Comparison of ENCODE assay signal across 27 cellular contexts in the genomic region with DNA sequence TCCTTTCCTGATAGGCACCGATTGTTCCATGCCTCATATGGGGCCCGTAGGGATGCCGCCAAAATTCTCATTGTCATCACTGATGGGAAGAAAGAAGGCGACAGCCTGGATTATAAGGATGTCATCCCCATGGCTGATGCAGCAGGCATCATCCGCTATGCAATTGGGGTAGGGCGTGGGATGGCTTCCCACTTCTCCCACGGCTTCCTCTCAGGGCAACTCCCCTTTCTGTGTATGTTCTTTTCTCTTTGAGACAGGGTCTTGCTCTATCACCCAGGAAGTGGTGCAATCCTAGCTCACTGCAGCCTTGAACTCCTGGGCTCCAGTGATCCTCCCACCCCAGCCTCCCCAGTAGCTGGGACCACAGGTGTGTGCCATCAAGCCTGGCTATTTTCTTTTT. TPM values are rescaled to one million over a fixed set of nuclear protein-coding genes. Genes with fewer than 3 reads are reported as not detected.
A peak's percentile ranks its signal among the peaks of the same experiment; 100 is the strongest.
DNase-seq lines count a peak whose midpoint lies in the region; ATAC-seq, FAIRE-seq and TF ChIP-seq lines count a peak whose summit lies in the region.
"Had no signal": no experiment of that assay in that cellular context is flagged by ENCODE, and none has a peak within 500 bp of the region (broad histone marks: within the 10 kb centered on the region; RNA-seq: fewer than 3 reads in every experiment).

No MANE protein-coding gene starts in this region.

- peaks cover 73% of the 10 kb centered on the region for H3K4me1 Mint-ChIP-seq in CD14-positive monocyte

- no peak overlapping the region for H3K27ac ChIP-seq in RWPE2 (ENCODE audit: poor library complexity, severe bottlenecking)
- peak overlapping the region in 1 of 8 donors; percentile 9 for H3K27ac ChIP-seq in spleen
- H3K27ac ChIP-seq: 22Rv1, PC-9, SK-N-MC had no signal

- no peak for FAIRE-seq in frontal cortex (lab: Jason Lieb, UNC)
- FAIRE-seq: D721Med, H54, HTR-8/SVneo had no signal

- TF ChIP-seq CTCF in CD14-positive monocyte (IDR thresholded peaks at IDR 0.05): no peak
- TF ChIP-seq CTCF in RWPE2 (IDR thresholded peaks at IDR 0.05; ENCODE audit: poor library complexity, severe bottlenecking): no peak
- no peak for TF ChIP-seq CTCF in spleen (IDR thresholded peaks at IDR 0.05 in 8 of 11, conservative IDR thresholded peaks at IDR 0.05 in 3 of 11)

- DNase-seq in SIG-M5 treated with dmso at 0.1 percent for 504 hours (lab: John Stamatoyannopoulos, UW; ENCODE audit: unreplicated experiment): peak; percentile 13
- DNase-seq in SIG-M5 (lab: John Stamatoyannopoulos, UW): no peak
- no peak for DNase-seq in CD14-positive monocyte (ENCODE audit: low spot score)
- DNase-seq in RWPE2 (ENCODE audit: low spot score): peak; percentile 6
- peak; percentile 55 for DNase-seq in spleen
- no peak for DNase-seq in effector CD4-positive, alpha-beta T cell
- DNase-seq in frontal cortex (ENCODE audit: low spot score in 2 of 2): no peak
- DNase-seq: BE2C; CD4-positive, alpha-beta T cell; KBM-7; MG63; NCI-H1048; NCI-H1417; NCI-H1694; NCI-H2081; NCI-H2227 treated with DMSO at 0.1 percent for 48 hours; NCI-H526 treated with DMSO at 0.1 percent for 48 hours; PC-9; Right ventricle myocardium superior had no signal

- H3K9me3 ChIP-seq in RWPE2 (ENCODE audit: severe bottlenecking) (no peaks in the 10 kb centered on the region), spleen (no peaks in the 10 kb centered on the region)
- H3K9me3 ChIP-seq: BE2C, MG63 had no signal

- peaks cover 0 to 3% (median 1%) of the 10 kb centered on the region in 3 donors for H3K27me3 Mint-ChIP-seq in CD14-positive monocyte (ENCODE audit: low read depth in 3 of 3)
- H3K27me3 Mint-ChIP-seq: CD4-positive, alpha-beta T cell had no signal

- WGBS in spleen, 5 donors: 69 to 90% (median 72%) methylated on average over 7 of the region's 7 CpGs

- H3K9me3 Mint-ChIP-seq in CD14-positive monocyte: peaks cover 0 to 2% (median 0%) of the 10 kb centered on the region in 7 donors
- H3K9me3 Mint-ChIP-seq: CD4-positive, alpha-beta T cell had no signal

- no peak overlapping the region for H3K4me3 ChIP-seq in RWPE2 (ENCODE audit: severe bottlenecking)
- no peak overlapping the region for H3K4me3 ChIP-seq in spleen
- H3K4me3 ChIP-seq: MG63, PC-9, SK-N-MC had no signal

- H3K27me3 ChIP-seq in RWPE2 (ENCODE audit: insufficient read depth, poor library complexity, severe bottlenecking) (no peaks in the 10 kb centered on the region), spleen (replicated peaks in 1 of 7) (no peaks in the 10 kb centered on the region)
- H3K27me3 ChIP-seq: BE2C, MG63 had no signal

- no peaks in the 10 kb centered on the region for H3K4me1 ChIP-seq in RWPE2 (ENCODE audit: insufficient read depth, poor library complexity, severe bottlenecking)
- H3K4me1 ChIP-seq in spleen: peaks cover 2 to 64% (median 22%) of the 10 kb centered on the region in 6 donors
- H3K4me1 ChIP-seq: BE2C had no signal

- intact Hi-C loops in CD14-positive monocyte (cut with micrococcal nuclease): no loop called here
- intact Hi-C loops in spleen (cut with DNase I; ENCODE audit: low total_unique reads): no loop called here

- H3K36me3 Mint-ChIP-seq in CD14-positive monocyte: peaks cover 60 to 92% of the 10 kb centered on the region in 2 donors

- H3K4me3 Mint-ChIP-seq in CD14-positive monocyte: no peak overlapping the region
- H3K4me3 Mint-ChIP-seq: CD4-positive, alpha-beta T cell had no signal

- no peak for TF ChIP-seq POLR2A in spleen (IDR thresholded peaks at IDR 0.05)

- no peaks in the 10 kb centered on the region for H3K36me3 ChIP-seq in RWPE2 (ENCODE audit: low read depth)
- peaks cover 0 to 36% (median 0%) of the 10 kb centered on the region in 6 donors for H3K36me3 ChIP-seq in spleen
- H3K36me3 ChIP-seq: BE2C, MG63 had no signal

- peak overlapping the region in 5 of 7 donors; percentile 21 to 71 (median 62) for H3K27ac Mint-ChIP-seq in CD14-positive monocyte
- H3K27ac Mint-ChIP-seq: CD4-positive, alpha-beta T cell had no signal

- ATAC-seq in RWPE2 (ENCODE audit: low read depth): no peak
- no peak for ATAC-seq in GM18909 (IDR thresholded peaks at IDR 0.05; ENCODE audit: poor library complexity, unreplicated experiment)

RNA-seq across cellular contexts. Expression of a gene that starts 5.3 kb away (rescaled TPM):
- polyA plus RNA-seq in CD14-positive monocyte: 10 to 100 TPM; 40.7 to 71.3 TPM
- 100 to 1,000 TPM in 5 of 7 donors, 10 to 100 TPM in 2; 52.1 to 330 (median 161) TPM for total RNA-seq in spleen
- 10 to 100 TPM in 2 of 3 donors, 1 to 10 TPM in 1; 8.9 to 45.5 (median 30.5) TPM for polyA plus RNA-seq in spleen
- total RNA-seq in frontal cortex: 0.41 TPM
- total RNA-seq: NCI-H460, RPMI7951 had no signal

RNA-seq across cellular contexts. Expression of a gene that starts 32.8 kb away (rescaled TPM):
- polyA plus RNA-seq in CD14-positive monocyte (not detected), spleen (1 to 10 TPM; 1.2 to 3.5 (median 2.3) TPM)
- total RNA-seq in spleen (10 to 100 TPM in 6 of 7 donors, 1 to 10 TPM in 1; 6.7 to 25.8 (median 19.3) TPM), frontal cortex (not detected)
- total RNA-seq: CD4-positive, alpha-beta T cell; NCI-H460; PC-9; Right ventricle myocardium superior; RPMI7951 had no signal

Comparison
In these comparisons a context has a peak if more than half of its experiments do, and no peak if none do; other contexts are left out.
1. DNase-seq: peak in SIG-M5 treated with dmso at 0.1 percent for 504 hours (single experiment), RWPE2 (single experiment) and spleen (single experiment); none in SIG-M5 (single experiment), CD14-positive monocyte (single experiment), effector CD4-positive, alpha-beta T cell (single experiment) and frontal cortex (0 of 2).
2. RNA of a gene that starts 5.3 kb away (total RNA-seq): 52.1 to 330 TPM in spleen; 0.41 TPM in frontal cortex (single experiment); every median in the first group is over 10 times any median in the second.